Comparison of ENCODE assay signal across 1 cellular context in genomic region chr17:65055708-65056638, GRCh38.
A peak's percentile ranks its signal among the peaks of the same experiment; 100 is the strongest.
TF ChIP-seq lines count a peak whose summit lies in the region.

No MANE protein-coding gene starts in this region.

TF ChIP-seq in HepG2, 621 proteins besides CTCF, POLR2A, EP300 and RAD21 (continued from another document and continues in another):
- TF ChIP-seq ZNF318 (CRISPR knock-in tag; IDR thresholded peaks at IDR 0.05) (0 out of 2 replicates have a peak, but pooled peaks have one; percentile 28), ZBTB40 (IDR thresholded peaks at IDR 0.05) (no peak), ZBTB40 (CRISPR knock-in tag; IDR thresholded peaks at IDR 0.05) (0 out of 2 replicates have a peak, but pooled peaks have one; percentile 4), ZHX1 (CRISPR knock-in tag; IDR thresholded peaks at IDR 0.05; ENCODE audit: low read depth) (no peak), BORCS8-MEF2B (CRISPR knock-in tag; IDR thresholded peaks at IDR 0.05) (peak; percentile 60; the same call in 1 of the 2 replicates), ZNF746 (CRISPR knock-in tag; IDR thresholded peaks at IDR 0.05) (peak; percentile 86; the same call in 1 of the 2 replicates), ZNF546 (CRISPR knock-in tag; conservative IDR thresholded peaks at IDR 0.05) (peak; percentile 83), ZFP90 (CRISPR knock-in tag; IDR thresholded peaks at IDR 0.05; ENCODE audit: borderline replicate concordance) (peak; percentile 70; the same call in 1 of the 2 replicates), TFDP2 (CRISPR knock-in tag; IDR thresholded peaks at IDR 0.05) (0 out of 2 replicates have a peak, but pooled peaks have one; percentile 6), PRDM15 (CRISPR knock-in tag; IDR thresholded peaks at IDR 0.05) (no peak; the same call in 1 of the 2 replicates), NFYB (CRISPR knock-in tag; IDR thresholded peaks at IDR 0.05) (no peak), PPARG (CRISPR knock-in tag; conservative IDR thresholded peaks at IDR 0.05) (no peak), CSRNP1 (CRISPR knock-in tag; IDR thresholded peaks at IDR 0.05) (no peak), MAX (IDR thresholded peaks at IDR 0.05) (peak; percentile 51), RCOR2 (CRISPR knock-in tag; IDR thresholded peaks at IDR 0.05) (0 out of 2 replicates have a peak, but pooled peaks have one; percentile 13), ZNF562 (CRISPR knock-in tag; IDR thresholded peaks at IDR 0.05; ENCODE audit: borderline replicate concordance) (no peak), ZSCAN31 (CRISPR knock-in tag; IDR thresholded peaks at IDR 0.05; ENCODE audit: low read depth) (no peak), ZNF644 (CRISPR knock-in tag; IDR thresholded peaks at IDR 0.05; ENCODE audit: low read depth) (no peak), ZNF775 (CRISPR knock-in tag; IDR thresholded peaks at IDR 0.05; ENCODE audit: borderline replicate concordance) (0 out of 2 replicates have a peak, but pooled peaks have one; percentile 52), ETV5 (CRISPR knock-in tag; IDR thresholded peaks at IDR 0.05; ENCODE audit: borderline replicate concordance) (peak; percentile 58; the same call in 1 of the 2 replicates), MAFF (IDR thresholded peaks at IDR 0.05; ENCODE audit: low read depth, low read length) (no peak), FOSL2 (CRISPR knock-in tag; IDR thresholded peaks at IDR 0.05) (peak; percentile 17; the same call in 1 of the 2 replicates), SIN3A (IDR thresholded peaks at IDR 0.05; ENCODE audit: borderline replicate concordance, low read depth, low read length) (peak; percentile 48; the same call in 1 of the 2 replicates)
